Comparison of ENCODE assay signal across 8 cellular contexts in the genomic region with DNA sequence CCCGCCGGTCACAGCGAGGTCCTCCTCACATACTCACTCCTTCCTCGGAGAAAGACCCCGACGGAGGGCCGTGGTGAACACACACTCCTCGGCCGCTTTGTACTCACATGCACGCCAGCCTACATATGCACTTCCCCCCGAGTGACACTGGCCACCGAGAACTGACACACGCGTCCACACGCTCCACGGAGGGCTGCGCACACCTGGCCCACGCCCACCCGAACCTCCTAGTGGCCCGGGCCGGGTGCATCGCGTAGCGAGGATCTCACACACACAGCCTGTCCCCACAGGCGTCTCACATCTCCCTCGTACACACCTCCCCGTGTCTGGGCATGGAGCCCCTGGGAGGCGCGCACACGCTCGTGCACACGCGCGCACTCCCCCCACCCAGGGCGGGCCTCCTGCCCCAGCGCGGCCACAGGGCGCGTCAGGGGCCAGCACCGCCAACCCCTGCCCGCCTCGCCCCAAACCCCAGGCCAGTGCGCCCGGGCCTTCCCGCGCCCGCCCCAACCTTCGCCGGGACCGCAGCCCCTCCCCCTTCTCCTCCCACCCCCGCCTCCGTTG. TPM values are rescaled to one million over a fixed set of nuclear protein-coding genes. Genes with fewer than 3 reads are reported as not detected.
DNase-seq lines count a peak whose midpoint lies in the region; ATAC-seq and TF ChIP-seq lines count a peak whose summit lies in the region.

No MANE protein-coding gene starts in this region.

- H3K4me3 ChIP-seq in fibroblast of villous mesenchyme (ENCODE audit: low read depth, low read length) (peak overlapping the region; percentile 56), osteoblast (ENCODE audit: insufficient read depth, low read length) (peak overlapping the region; percentile 65)

- H3K4me3 Mint-ChIP-seq in T-helper 1 cell treated with Interleukin-12 subunit alpha and Interleukin-12 subunit beta and Interleukin-4 antibody, amounts not matched to agents 30 μg/mL and 1 μg/mL, for 36 hours: peak overlapping the region; percentile 84

- no peaks in the 10 kb centered on the region for H3K36me3 Mint-ChIP-seq in T-helper 1 cell treated with Interleukin-12 subunit alpha and Interleukin-12 subunit beta and Interleukin-4 antibody, amounts not matched to agents 30 μg/mL and 1 μg/mL, for 36 hours (ENCODE audit: low read depth)

- H3K27ac Mint-ChIP-seq in T-helper 1 cell treated with Interleukin-12 subunit alpha and Interleukin-12 subunit beta and Interleukin-4 antibody, amounts not matched to agents 30 μg/mL and 1 μg/mL, for 36 hours: no peak overlapping the region

- H3K9me3 ChIP-seq in osteoblast (ENCODE audit: low read depth, low read length): no peaks in the 10 kb centered on the region

- peak overlapping the region; percentile 85 for H2AFZ ChIP-seq in osteoblast (ENCODE audit: low read length)

- peaks cover 4% of the 10 kb centered on the region for H3K4me1 ChIP-seq in osteoblast (ENCODE audit: insufficient read depth, low read length)

- peaks cover 43% of the 10 kb centered on the region for H3K27me3 Mint-ChIP-seq in T-helper 1 cell treated with Interleukin-12 subunit alpha and Interleukin-12 subunit beta and Interleukin-4 antibody, amounts not matched to agents 30 μg/mL and 1 μg/mL, for 36 hours (ENCODE audit: low read depth)

- no peaks in the 10 kb centered on the region for H4K20me1 ChIP-seq in osteoblast (ENCODE audit: insufficient read depth, low read length)

- H3K9me3 Mint-ChIP-seq in T-helper 1 cell treated with Interleukin-12 subunit alpha and Interleukin-12 subunit beta and Interleukin-4 antibody, amounts not matched to agents 30 μg/mL and 1 μg/mL, for 36 hours: no peaks in the 10 kb centered on the region

- TF ChIP-seq CTCF in fibroblast of villous mesenchyme (IDR thresholded peaks at IDR 0.05; ENCODE audit: insufficient read depth, low read depth, low read length): no peak
- no peak for TF ChIP-seq CTCF in osteoblast (IDR thresholded peaks at IDR 0.05; ENCODE audit: extremely low read depth, low read depth, low read length)

- H3K4me1 Mint-ChIP-seq in T-helper 1 cell treated with Interleukin-12 subunit alpha and Interleukin-12 subunit beta and Interleukin-4 antibody, amounts not matched to agents 30 μg/mL and 1 μg/mL, for 36 hours (ENCODE audit: low read depth): peaks cover 4% of the 10 kb centered on the region

- peak overlapping the region; percentile 75 for H3K4me2 ChIP-seq in osteoblast (ENCODE audit: insufficient read depth, low read length)

- H3K79me2 ChIP-seq in osteoblast (ENCODE audit: insufficient read depth, low read length): no peaks in the 10 kb centered on the region

- no peak overlapping the region for H3K27ac ChIP-seq in osteoblast (ENCODE audit: low read depth, low read length)

- DNase-seq in T-helper 1 cell: no peak
- peak; percentile 34 for DNase-seq in SW480 (ENCODE audit: low spot score)
- DNase-seq in fibroblast of villous mesenchyme (ENCODE audit: low read depth): no peak
- DNase-seq in osteoblast (ENCODE audit: insufficient read length, low spot score, missing footprints): peak; percentile 83
- no peak for DNase-seq in NCI-H524 (lab: John Stamatoyannopoulos, UW)

- no peaks in the 10 kb centered on the region for H3K36me3 ChIP-seq in osteoblast (ENCODE audit: insufficient read depth, low read length)

- peaks cover 70% of the 10 kb centered on the region for H3K27me3 ChIP-seq in osteoblast (ENCODE audit: insufficient read depth, low read length)

- no peak for ATAC-seq in GM21515 (IDR thresholded peaks at IDR 0.05; ENCODE audit: unreplicated experiment)
- no peak for ATAC-seq in GM18870 (IDR thresholded peaks at IDR 0.05; ENCODE audit: unreplicated experiment)

RNA-seq across cellular contexts. Expression of gene C3orf70, which starts 0.4 kb away (rescaled TPM):
- total RNA-seq in fibroblast of villous mesenchyme: 2.2 and 4.2 TPM in 2 replicates
- total RNA-seq in osteoblast: 1.4 and 1.5 TPM in 2 replicates

Comparison
In these comparisons a context has a peak if more than half of its experiments do, and no peak if none do; other contexts are left out.
1. DNase-seq: peak in SW480 (single experiment) and osteoblast (single experiment); none in T-helper 1 cell (0 of 5), fibroblast of villous mesenchyme (single experiment) and NCI-H524 (0 of 2).